24 cellular contexts compared by ENCODE assay signal in the genomic region with DNA sequence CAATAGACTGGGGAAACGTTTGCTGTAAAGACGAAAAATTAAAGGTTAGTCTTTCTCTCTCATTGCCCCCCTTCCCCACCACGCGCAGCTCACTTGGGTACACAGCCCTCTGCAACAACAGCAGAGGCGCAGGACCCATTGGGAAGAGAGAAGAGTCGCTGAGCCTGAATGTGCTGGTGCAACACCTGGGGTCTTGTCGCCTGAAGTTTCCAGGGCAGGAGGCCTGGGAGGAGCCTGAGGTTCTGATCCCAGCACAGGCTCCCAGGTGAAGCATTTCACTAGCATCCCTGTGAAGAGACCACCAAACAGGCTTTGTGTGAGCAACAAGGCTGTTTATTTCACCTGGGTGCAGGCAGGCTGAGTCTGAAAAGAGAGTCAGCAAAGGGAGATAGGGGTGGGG.
"Had no signal": no experiment of that assay in that cellular context is flagged by ENCODE, and none has a peak within 500 bp of the region (broad histone marks: within the 10 kb centered on the region; RNA-seq: fewer than 3 reads in every experiment).

No MANE protein-coding gene starts in this region.

- ATAC-seq: activated CD8-positive, alpha-beta memory T cell treated with anti-CD3 and anti-CD28 coated beads, Interleukin-2, amount 10 ng/mL, durations not matched to agents 7 days and 5 days; natural killer cell treated with Interleukin-12 subunit alpha and Interleukin-12 subunit beta and Interleukin-15 and Interleukin-18, amount 100 ng/mL, for 72 hours had no signal

- H3K36me3 ChIP-seq: left ventricle myocardium inferior, neutrophil, ovary, prostate gland, vagina had no signal

- H3K4me1 Mint-ChIP-seq: activated CD4-positive, alpha-beta memory T cell treated with anti-CD3 and anti-CD28 coated beads, Interleukin-2, amount 10 ng/mL, durations not matched to agents 7 days and 5 days; activated CD8-positive, alpha-beta memory T cell treated with anti-CD3 and anti-CD28 coated beads, Interleukin-2, amount 10 ng/mL, durations not matched to agents 7 days and 5 days; activated naive CD4-positive, alpha-beta T cell treated with anti-CD3 and anti-CD28 coated beads, Interleukin-2, amount 10 ng/mL, durations not matched to agents 7 days and 5 days had no signal

- H3K4me1 ChIP-seq: left ventricle myocardium inferior, prostate gland, testis, vagina had no signal

- H3K79me2 ChIP-seq: hepatocyte had no signal

- H3K27me3 ChIP-seq: ovary, testis, vagina had no signal

- H2AFZ ChIP-seq: hepatocyte had no signal

- H3K9me3 Mint-ChIP-seq: activated CD4-positive, alpha-beta memory T cell treated with anti-CD3 and anti-CD28 coated beads, Interleukin-2, amount 10 ng/mL, durations not matched to agents 7 days and 5 days; activated naive CD4-positive, alpha-beta T cell treated with anti-CD3 and anti-CD28 coated beads, Interleukin-2, amount 10 ng/mL, durations not matched to agents 7 days and 5 days; T-helper 1 cell treated with Interleukin-12 subunit alpha and Interleukin-12 subunit beta and Interleukin-4 antibody, amounts not matched to agents 30 μg/mL and 1 μg/mL, for 36 hours had no signal

- H3K27ac ChIP-seq: hepatocyte, left ventricle myocardium inferior, neutrophil, ovary, prostate gland, testis, vagina had no signal

- H3K36me3 Mint-ChIP-seq: activated CD8-positive, alpha-beta memory T cell treated with anti-CD3 and anti-CD28 coated beads, Interleukin-2, amount 10 ng/mL, durations not matched to agents 7 days and 5 days; activated naive CD4-positive, alpha-beta T cell treated with anti-CD3 and anti-CD28 coated beads, Interleukin-2, amount 10 ng/mL, durations not matched to agents 7 days and 5 days; natural killer cell treated with Interleukin-12 subunit alpha and Interleukin-12 subunit beta and Interleukin-15 and Interleukin-18, amount 100 ng/mL, for 72 hours had no signal

- H3K4me3 ChIP-seq: hepatocyte, left ventricle myocardium inferior, ovary, prostate gland, testis, vagina had no signal

- H3K27me3 Mint-ChIP-seq: activated CD8-positive, alpha-beta memory T cell treated with anti-CD3 and anti-CD28 coated beads, Interleukin-2, amount 10 ng/mL, durations not matched to agents 7 days and 5 days; activated naive CD4-positive, alpha-beta T cell treated with anti-CD3 and anti-CD28 coated beads, Interleukin-2, amount 10 ng/mL, durations not matched to agents 7 days and 5 days had no signal

- H3K4me3 Mint-ChIP-seq: activated CD4-positive, alpha-beta memory T cell treated with anti-CD3 and anti-CD28 coated beads, Interleukin-2, amount 10 ng/mL, durations not matched to agents 7 days and 5 days; activated CD8-positive, alpha-beta memory T cell treated with anti-CD3 and anti-CD28 coated beads, Interleukin-2, amount 10 ng/mL, durations not matched to agents 7 days and 5 days; activated naive CD4-positive, alpha-beta T cell treated with anti-CD3 and anti-CD28 coated beads, Interleukin-2, amount 10 ng/mL, durations not matched to agents 7 days and 5 days; natural killer cell treated with Interleukin-12 subunit alpha and Interleukin-12 subunit beta and Interleukin-15 and Interleukin-18, amount 100 ng/mL, for 72 hours; T-helper 1 cell treated with Interleukin-12 subunit alpha and Interleukin-12 subunit beta and Interleukin-4 antibody, amounts not matched to agents 30 μg/mL and 1 μg/mL, for 36 hours had no signal

- H3K27ac Mint-ChIP-seq: activated CD4-positive, alpha-beta memory T cell treated with anti-CD3 and anti-CD28 coated beads, Interleukin-2, amount 10 ng/mL, durations not matched to agents 7 days and 5 days; activated CD8-positive, alpha-beta memory T cell treated with anti-CD3 and anti-CD28 coated beads, Interleukin-2, amount 10 ng/mL, durations not matched to agents 7 days and 5 days; activated naive CD4-positive, alpha-beta T cell treated with anti-CD3 and anti-CD28 coated beads, Interleukin-2, amount 10 ng/mL, durations not matched to agents 7 days and 5 days; natural killer cell treated with Interleukin-12 subunit alpha and Interleukin-12 subunit beta and Interleukin-15 and Interleukin-18, amount 100 ng/mL, for 72 hours; T-helper 1 cell treated with Interleukin-12 subunit alpha and Interleukin-12 subunit beta and Interleukin-4 antibody, amounts not matched to agents 30 μg/mL and 1 μg/mL, for 36 hours had no signal

- DNase-seq: activated CD4-positive, alpha-beta memory T cell treated with anti-CD3 and anti-CD28 coated beads, Interleukin-2, amount 10 ng/mL, durations not matched to agents 7 days and 5 days; activated CD4-positive, alpha-beta T cell treated with anti-CD3 and anti-CD28 coated beads for 48 hours; activated CD8-positive, alpha-beta memory T cell treated with anti-CD3 and anti-CD28 coated beads, Interleukin-2, amount 10 ng/mL, durations not matched to agents 7 days and 5 days; activated effector memory CD4-positive, alpha-beta T cell treated with anti-CD3 and anti-CD28 coated beads, Interleukin-2, amount 50 U/mL, for 16 hours; activated naive CD4-positive, alpha-beta T cell treated with anti-CD3 and anti-CD28 coated beads, Interleukin-2, amount 10 ng/mL, durations not matched to agents 7 days and 5 days; activated T-cell treated with anti-CD3 and anti-CD28 coated beads for 4 hours; cortex of kidney; effector CD4-positive, alpha-beta T cell; erythroblast; foreskin melanocyte; left ventricle myocardium inferior; mammary epithelial cell; stimulated activated CD4-positive, alpha-beta T cell treated with anti-CD3 and anti-CD28 coated beads, Interleukin-2, amount 100 ng/mL, for 48 hours; stimulated activated CD8-positive, alpha-beta memory T cell treated with anti-CD3 and anti-CD28 coated beads, Interleukin-4, amount 100 ng/mL, for 48 hours; stimulated activated naive CD4-positive, alpha-beta T cell; testis; trophoblast cell had no signal

- H3K9me3 ChIP-seq: left ventricle myocardium inferior, neutrophil, ovary, prostate gland, testis, vagina had no signal
